ENCODE assay signal across 2 cellular contexts in the genomic region with DNA sequence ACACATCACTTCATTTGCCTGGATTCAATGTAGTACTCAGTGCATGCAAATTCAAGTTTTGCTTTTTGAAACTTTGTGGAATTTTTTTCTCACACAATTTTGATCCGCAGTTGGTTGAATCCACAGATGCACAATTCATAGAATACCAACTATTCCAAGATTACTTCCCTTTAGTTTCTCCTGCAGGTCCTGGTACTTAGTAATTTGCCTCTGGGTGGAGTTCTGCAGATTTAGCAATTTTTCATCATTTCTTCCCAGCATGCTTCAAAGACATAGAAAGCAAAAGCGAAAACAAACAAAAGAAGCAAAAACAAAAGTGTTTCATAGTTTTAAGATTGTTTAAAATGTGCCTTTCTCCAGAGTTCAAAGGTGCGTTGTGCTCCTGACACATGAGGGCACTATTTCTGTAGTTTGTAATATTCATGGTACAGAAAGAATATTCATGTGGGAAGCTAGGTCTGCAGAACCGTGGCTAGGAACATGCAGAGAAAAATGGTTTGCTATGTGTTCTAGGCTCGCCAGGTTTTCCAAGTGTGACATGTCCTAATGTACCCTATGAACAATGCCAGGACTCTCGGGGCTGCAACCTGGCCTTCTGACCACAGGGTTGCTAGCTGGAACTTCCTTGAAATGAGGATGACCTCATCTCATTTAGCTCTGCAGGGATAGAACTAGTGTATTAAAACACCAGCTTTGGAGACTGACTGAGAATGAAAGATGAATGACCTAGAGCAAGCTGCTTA.
A peak's percentile ranks its signal among the peaks of the same experiment; 100 is the strongest.
TF ChIP-seq lines count a peak whose summit lies in the region.

No MANE protein-coding gene starts in this region.

TF ChIP-seq in IMR-90, 13 proteins besides CTCF, POLR2A, EP300 and RAD21:
- TF ChIP-seq SMC3 (IDR thresholded peaks at IDR 0.05; ENCODE audit: low read depth, low read length) (peak; percentile 16; the same call in 1 of the 2 replicates), FOS (IDR thresholded peaks at IDR 0.05; ENCODE audit: low read depth, low read length) (no peak)

TF ChIP-seq in H1, 55 proteins besides CTCF, POLR2A, EP300 and RAD21:
- TF ChIP-seq EZH2 (IDR thresholded peaks at IDR 0.05; ENCODE audit: low read depth, low read length, severe bottlenecking) = no peak
- TF ChIP-seq, protein P1, sequence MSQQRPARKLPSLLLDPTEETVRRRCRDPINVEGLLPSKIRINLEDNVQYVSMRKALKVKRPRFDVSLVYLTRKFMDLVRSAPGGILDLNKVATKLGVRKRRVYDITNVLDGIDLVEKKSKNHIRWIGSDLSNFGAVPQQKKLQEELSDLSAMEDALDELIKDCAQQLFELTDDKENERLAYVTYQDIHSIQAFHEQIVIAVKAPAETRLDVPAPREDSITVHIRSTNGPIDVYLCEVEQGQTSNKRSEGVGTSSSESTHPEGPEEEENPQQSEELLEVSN (IDR thresholded peaks at IDR 0.05) = no peak
- TF ChIP-seq POU5F1 (IDR thresholded peaks at IDR 0.05; ENCODE audit: low read depth, low read length) = no peak
- no peak for TF ChIP-seq JUND (IDR thresholded peaks at IDR 0.05; ENCODE audit: low read length)
- no peak for TF ChIP-seq SIX5 (IDR thresholded peaks at IDR 0.05; ENCODE audit: low read depth, low read length)
- TF ChIP-seq RXRA (IDR thresholded peaks at IDR 0.05; ENCODE audit: insufficient read depth, low read depth, low read length) = no peak
- no peak for TF ChIP-seq HDAC6 (IDR thresholded peaks at IDR 0.05; ENCODE audit: low read depth, low read length)
- no peak for TF ChIP-seq YY1 (IDR thresholded peaks at IDR 0.05; ENCODE audit: low read depth, low read length)
- TF ChIP-seq BACH1 (IDR thresholded peaks at IDR 0.05; ENCODE audit: low read length) = no peak
- TF ChIP-seq SP4 (IDR thresholded peaks at IDR 0.05; ENCODE audit: low read length) = no peak
